In genomic region chr2:30339071-30339470, GRCh38 we compare ENCODE assay signal across 19 cellular contexts.
DNase-seq lines count a peak whose midpoint lies in the region; ATAC-seq and TF ChIP-seq lines count a peak whose summit lies in the region.
"Had no signal": no experiment of that assay in that cellular context is flagged by ENCODE, and none has a peak within 500 bp of the region (broad histone marks: within the 10 kb centered on the region; RNA-seq: fewer than 3 reads in every experiment).

No MANE protein-coding gene starts in this region.

- H3K9me3 ChIP-seq in T-helper 17 cell (ENCODE audit: control insufficient read depth, low read length, poor library complexity, severe bottlenecking) (no peaks in the 10 kb centered on the region), Karpas-422 (ENCODE audit: low read length) (no peaks in the 10 kb centered on the region), vagina (no peaks in the 10 kb centered on the region)
- H3K9me3 ChIP-seq: testis had no signal

- H3K36me3 ChIP-seq in Karpas-422 (ENCODE audit: insufficient read depth, low read length) (no peaks in the 10 kb centered on the region), vagina (no peaks in the 10 kb centered on the region)
- H3K36me3 ChIP-seq: SJCRH30 had no signal

- H3K4me1 Mint-ChIP-seq in activated CD4-positive, alpha-beta T cell treated with anti-CD3 and anti-CD28 coated beads, Interleukin-2, amount 10 ng/mL, durations not matched to agents 7 days and 5 days, result peaks cover 57% of the 10 kb centered on the region
- peaks cover 44% of the 10 kb centered on the region for H3K4me1 Mint-ChIP-seq in T-helper 17 cell
- peaks cover 52 to 74% (median 68%) of the 10 kb centered on the region in 4 donors for H3K4me1 Mint-ChIP-seq in naive thymus-derived CD8-positive, alpha-beta T cell

- H3K27me3 Mint-ChIP-seq in activated CD4-positive, alpha-beta T cell treated with anti-CD3 and anti-CD28 coated beads, Interleukin-2, amount 10 ng/mL, durations not matched to agents 7 days and 5 days, result no peaks in the 10 kb centered on the region
- no peaks in the 10 kb centered on the region for H3K27me3 Mint-ChIP-seq in T-helper 17 cell
- H3K27me3 Mint-ChIP-seq in naive thymus-derived CD8-positive, alpha-beta T cell, result no peaks in the 10 kb centered on the region

- peak overlapping the region; percentile 99 for H3K27ac Mint-ChIP-seq in activated CD4-positive, alpha-beta T cell treated with anti-CD3 and anti-CD28 coated beads, Interleukin-2, amount 10 ng/mL, durations not matched to agents 7 days and 5 days
- H3K27ac Mint-ChIP-seq in T-helper 17 cell, result peak overlapping the region; percentile 97
- peak overlapping the region; percentile 90 to 100 (median 96) for H3K27ac Mint-ChIP-seq in naive thymus-derived CD8-positive, alpha-beta T cell
- H3K27ac Mint-ChIP-seq: nephron progenitor cell had no signal

- peak; percentile 18 for ATAC-seq in GM19351 (IDR thresholded peaks at IDR 0.05; ENCODE audit: unreplicated experiment)
- ATAC-seq in T-helper 17 cell, result no peak
- no peak for ATAC-seq in naive thymus-derived CD8-positive, alpha-beta T cell
- ATAC-seq: A549, foreskin keratinocyte had no signal

- no peaks in the 10 kb centered on the region for H3K27me3 ChIP-seq in Karpas-422 (ENCODE audit: low read length)
- peaks cover 0 to 4% (median 0%) of the 10 kb centered on the region in 45 donors for H3K27me3 ChIP-seq in dorsolateral prefrontal cortex
- no peaks in the 10 kb centered on the region for H3K27me3 ChIP-seq in vagina
- H3K27me3 ChIP-seq: foreskin keratinocyte, SJCRH30, testis had no signal

- H3K9me2 ChIP-seq in Karpas-422 (replicated peaks; ENCODE audit: insufficient read depth, low read length), result no peaks in the 10 kb centered on the region

- H3K36me3 Mint-ChIP-seq in activated CD4-positive, alpha-beta T cell treated with anti-CD3 and anti-CD28 coated beads, Interleukin-2, amount 10 ng/mL, durations not matched to agents 7 days and 5 days (ENCODE audit: low read depth), result peaks cover 5% of the 10 kb centered on the region
- peaks cover 2% of the 10 kb centered on the region for H3K36me3 Mint-ChIP-seq in T-helper 17 cell (ENCODE audit: low read depth)
- peaks cover 0 to 14% (median 0%) of the 10 kb centered on the region in 3 donors for H3K36me3 Mint-ChIP-seq in naive thymus-derived CD8-positive, alpha-beta T cell

- TF ChIP-seq POLR2A in vagina (IDR thresholded peaks at IDR 0.05), result no peak

- H3K4me3 ChIP-seq in Karpas-422 (ENCODE audit: low read length) (no peak overlapping the region), dorsolateral prefrontal cortex (no peak overlapping the region), vagina (no peak overlapping the region)
- H3K4me3 ChIP-seq: A549, SJCRH30, testis had no signal

- intact Hi-C loops in dorsolateral prefrontal cortex (cut with DNase I), result no loop called here
- intact Hi-C loops in vagina (cut with DNase I), result no loop called here

- H2AFZ ChIP-seq in Karpas-422 (ENCODE audit: low read length), result no peak overlapping the region

- no peaks in the 10 kb centered on the region for H3K79me2 ChIP-seq in Karpas-422 (ENCODE audit: low read length)

- CTCF ChIA-PET in activated CD4-positive, alpha-beta T cell treated with anti-CD3 and anti-CD28 coated beads, Interleukin-2, amount 10 ng/mL, durations not matched to agents 7 days and 5 days (lab: Charles Lee), result interaction anchor here (1.4 kb wide), 1 partner anchor 15 kb away, joined by 6 read pairs; no protein-coding TSS in a partner anchor

- peaks cover 18% of the 10 kb centered on the region for H3K9me3 Mint-ChIP-seq in activated CD4-positive, alpha-beta T cell treated with anti-CD3 and anti-CD28 coated beads, Interleukin-2, amount 10 ng/mL, durations not matched to agents 7 days and 5 days
- H3K9me3 Mint-ChIP-seq in naive thymus-derived CD8-positive, alpha-beta T cell, result peaks cover 0 to 16% (median 6%) of the 10 kb centered on the region in 9 donors

- H3K4me1 ChIP-seq in Karpas-422 (ENCODE audit: low read length), result peaks cover 24% of the 10 kb centered on the region
- no peaks in the 10 kb centered on the region for H3K4me1 ChIP-seq in vagina
- H3K4me1 ChIP-seq: foreskin keratinocyte, SJCRH30, testis had no signal

- H4K20me1 ChIP-seq in Karpas-422 (ENCODE audit: insufficient read depth, low read depth, low read length), result no peaks in the 10 kb centered on the region

- H3K4me3 Mint-ChIP-seq in activated CD4-positive, alpha-beta T cell treated with anti-CD3 and anti-CD28 coated beads, Interleukin-2, amount 10 ng/mL, durations not matched to agents 7 days and 5 days, result no peak overlapping the region
- H3K4me3 Mint-ChIP-seq in T-helper 17 cell, result no peak overlapping the region
- H3K4me3 Mint-ChIP-seq in naive thymus-derived CD8-positive, alpha-beta T cell, result peak overlapping the region in 2 of 10 donors; percentile 5 to 17
- H3K4me3 Mint-ChIP-seq: nephron progenitor cell had no signal

- TF ChIP-seq CTCF in dorsolateral prefrontal cortex (IDR thresholded peaks at IDR 0.05 in 54 of 56, conservative IDR thresholded peaks at IDR 0.05 in 2 of 56; ENCODE audit: low read depth in 1 of 56, partially characterized antibody in 56 of 56) (no peak), vagina (IDR thresholded peaks at IDR 0.05) (no peak)

- H3K27ac ChIP-seq in Karpas-422 (ENCODE audit: low read length), result no peak overlapping the region
- no peak overlapping the region for H3K27ac ChIP-seq in dorsolateral prefrontal cortex
- no peak overlapping the region for H3K27ac ChIP-seq in vagina
- H3K27ac ChIP-seq: A549, foreskin keratinocyte, KMS-11, SJCRH30, testis had no signal

- no peak overlapping the region for H3K4me2 ChIP-seq in Karpas-422 (ENCODE audit: low read depth, low read length, poor library complexity, severe bottlenecking)
- H3K4me2 ChIP-seq: A549, KMS-11 had no signal

- POLR2A ChIA-PET in activated CD4-positive, alpha-beta T cell treated with anti-CD3 and anti-CD28 coated beads, Interleukin-2, amount 10 ng/mL, durations not matched to agents 7 days and 5 days (lab: Charles Lee), result no interaction called here
- POLR2A ChIA-PET in naive thymus-derived CD8-positive, alpha-beta T cell (lab: Charles Lee), result no interaction called here

- H3K9ac ChIP-seq in Karpas-422 (ENCODE audit: low read length), result no peak overlapping the region
- H3K9ac ChIP-seq: KMS-11 had no signal

- no peak for DNase-seq in activated CD4-positive, alpha-beta T cell treated with anti-CD3 and anti-CD28 coated beads, Interleukin-2, amount 10 ng/mL, durations not matched to agents 7 days and 5 days
- no peak for DNase-seq in activated CD4-positive, alpha-beta T cell treated with anti-CD3 and anti-CD28 coated beads, Interleukin-2, amount 50 U/mL, for 4 hours
- DNase-seq in T-helper 17 cell (no peak), Karpas-422 (no peak), dorsolateral prefrontal cortex (no peak), vagina (ENCODE audit: extremely low spot score in 2 of 2) (no peak)
- DNase-seq in naive thymus-derived CD8-positive, alpha-beta T cell, result no peak
- DNase-seq: activated CD8-positive, alpha-beta memory T cell treated with anti-CD3 and anti-CD28 coated beads, Interleukin-2, amount 50 U/mL, for 48 hours; COR-L47; foreskin keratinocyte; NCI-H1417 treated with DMSO at 0.1 percent for 48 hours; NCI-H345; nephron progenitor cell; SJCRH30; stimulated activated CD4-positive, alpha-beta T cell treated with anti-CD3 and anti-CD28 coated beads, Interleukin-15, amount 100 ng/mL, for 24 hours; testis had no signal
